ENCODE assay signal across 1 cellular context in the genomic region with DNA sequence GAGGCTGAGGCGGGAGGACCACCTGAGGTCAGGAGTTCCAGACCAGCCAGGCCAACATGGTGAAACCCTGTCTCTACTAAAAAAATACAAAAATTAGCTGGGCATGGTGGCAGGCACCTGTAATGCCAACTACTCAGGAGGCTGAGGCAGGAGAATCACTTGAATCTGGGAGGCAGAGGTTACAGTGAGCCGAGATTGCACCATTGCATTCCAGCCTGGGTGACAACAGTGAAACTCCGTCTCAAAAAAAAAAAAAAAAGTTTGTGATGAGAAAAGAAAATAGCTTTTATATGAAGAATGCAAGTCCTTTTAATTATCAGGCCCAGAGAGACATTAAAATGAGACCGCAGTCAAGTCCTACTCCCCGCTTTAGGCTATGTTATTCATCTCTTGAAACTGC.
TF ChIP-seq lines count a peak whose summit lies in the region.
"Not testable (repeated sequence)": the region's sequence is repeated elsewhere in the genome, so short reads cannot be mapped to it uniquely, and the experiment has no call there.

No MANE protein-coding gene starts in this region.

TF ChIP-seq in HepG2, 621 proteins besides CTCF, POLR2A, EP300 and RAD21:
- 0 out of 2 replicates have a peak, but pooled peaks have one; percentile 7 for TF ChIP-seq RCOR2 (CRISPR knock-in tag; IDR thresholded peaks at IDR 0.05)
- peak; percentile 45; the same call in 1 of the 2 replicates for TF ChIP-seq CEBPG (CRISPR knock-in tag; IDR thresholded peaks at IDR 0.05)
- TF ChIP-seq, protein P1, sequence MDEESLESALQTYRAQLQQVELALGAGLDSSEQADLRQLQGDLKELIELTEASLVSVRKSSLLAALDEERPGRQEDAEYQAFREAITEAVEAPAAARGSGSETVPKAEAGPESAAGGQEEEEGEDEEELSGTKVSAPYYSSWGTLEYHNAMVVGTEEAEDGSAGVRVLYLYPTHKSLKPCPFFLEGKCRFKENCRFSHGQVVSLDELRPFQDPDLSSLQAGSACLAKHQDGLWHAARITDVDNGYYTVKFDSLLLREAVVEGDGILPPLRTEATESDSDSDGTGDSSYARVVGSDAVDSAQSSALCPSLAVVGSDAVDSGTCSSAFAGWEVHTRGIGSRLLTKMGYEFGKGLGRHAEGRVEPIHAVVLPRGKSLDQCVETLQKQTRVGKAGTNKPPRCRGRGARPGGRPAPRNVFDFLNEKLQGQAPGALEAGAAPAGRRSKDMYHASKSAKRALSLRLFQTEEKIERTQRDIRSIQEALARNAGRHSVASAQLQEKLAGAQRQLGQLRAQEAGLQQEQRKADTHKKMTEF (CRISPR knock-in tag; IDR thresholded peaks at IDR 0.05): peak; percentile 42; the same call in 1 of the 2 replicates
- peak; percentile 72 for TF ChIP-seq TEAD3 (CRISPR knock-in tag; optimal IDR thresholded peaks at IDR 0.05; ENCODE audit: borderline replicate concordance)
- 0 out of 2 replicates have a peak, but pooled peaks have one; percentile 48 for TF ChIP-seq ZNF263 (CRISPR knock-in tag; IDR thresholded peaks at IDR 0.05)
- TF ChIP-seq AGO2 (optimal IDR thresholded peaks at IDR 0.05; ENCODE audit: low read depth, low read length): peak; percentile 6
- TF ChIP-seq, protein P2, sequence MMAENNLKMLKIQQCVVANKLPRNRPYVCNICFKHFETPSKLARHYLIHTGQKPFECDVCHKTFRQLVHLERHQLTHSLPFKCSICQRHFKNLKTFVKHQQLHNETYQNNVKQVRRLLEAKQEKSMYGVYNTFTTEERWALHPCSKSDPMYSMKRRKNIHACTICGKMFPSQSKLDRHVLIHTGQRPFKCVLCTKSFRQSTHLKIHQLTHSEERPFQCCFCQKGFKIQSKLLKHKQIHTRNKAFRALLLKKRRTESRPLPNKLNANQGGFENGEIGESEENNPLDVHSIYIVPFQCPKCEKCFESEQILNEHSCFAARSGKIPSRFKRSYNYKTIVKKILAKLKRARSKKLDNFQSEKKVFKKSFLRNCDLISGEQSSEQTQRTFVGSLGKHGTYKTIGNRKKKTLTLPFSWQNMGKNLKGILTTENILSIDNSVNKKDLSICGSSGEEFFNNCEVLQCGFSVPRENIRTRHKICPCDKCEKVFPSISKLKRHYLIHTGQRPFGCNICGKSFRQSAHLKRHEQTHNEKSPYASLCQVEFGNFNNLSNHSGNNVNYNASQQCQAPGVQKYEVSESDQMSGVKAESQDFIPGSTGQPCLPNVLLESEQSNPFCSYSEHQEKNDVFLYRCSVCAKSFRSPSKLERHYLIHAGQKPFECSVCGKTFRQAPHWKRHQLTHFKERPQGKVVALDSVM (CRISPR knock-in tag; IDR thresholded peaks at IDR 0.05): peak; percentile 70
- peak; percentile 57; the same call in 1 of the 2 replicates for TF ChIP-seq ZNF441 (CRISPR knock-in tag; IDR thresholded peaks at IDR 0.05; ENCODE audit: borderline replicate concordance)
- not testable (repeated sequence) for TF ChIP-seq SOX6 (IDR thresholded peaks at IDR 0.05)
- TF ChIP-seq SOX6 (CRISPR knock-in tag; IDR thresholded peaks at IDR 0.05): peak; percentile 15; the same call in 1 of the 2 replicates
